In the genomic region with DNA sequence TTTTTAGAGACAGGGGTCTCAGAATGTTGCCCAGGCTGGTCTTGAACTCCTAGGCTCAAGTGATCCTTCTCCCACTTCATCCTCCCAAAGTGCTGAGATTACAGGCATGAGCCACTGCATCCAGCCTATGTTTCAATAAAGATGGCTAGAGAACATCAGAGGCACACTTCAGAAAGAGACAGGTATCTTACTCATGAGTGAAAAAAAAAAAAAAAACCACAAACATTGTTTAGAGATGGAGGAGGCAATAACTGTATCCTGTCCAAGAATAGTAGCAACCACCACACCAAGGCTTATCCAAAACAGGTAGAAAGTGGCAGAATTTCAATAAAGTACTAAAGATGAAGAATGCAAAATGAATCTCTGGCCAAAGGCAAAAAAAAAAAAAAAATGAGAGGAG, we compare ENCODE assay signal across 12 cellular contexts. TPM values are rescaled to one million over a fixed set of nuclear protein-coding genes. Genes with fewer than 3 reads are reported as not detected.
DNase-seq lines count a peak whose midpoint lies in the region; ATAC-seq and TF ChIP-seq lines count a peak whose summit lies in the region.
"Had no signal": no experiment of that assay in that cellular context is flagged by ENCODE, and none has a peak within 500 bp of the region (broad histone marks: within the 10 kb centered on the region; RNA-seq: fewer than 3 reads in every experiment).

No MANE protein-coding gene starts in this region.

- no peak for TF ChIP-seq EP300 in tibial nerve (IDR thresholded peaks at IDR 0.05)

- peak overlapping the region; percentile 78 for H3K9ac ChIP-seq in adipocyte (ENCODE audit: low read length)

- H3K27ac ChIP-seq in tibial nerve: peak overlapping the region in 3 of 4 donors; percentile 53 to 79 (median 66)
- H3K27ac ChIP-seq in caudate nucleus (ENCODE audit: low read depth, low read length): no peak overlapping the region

- H3K36me3 ChIP-seq in adipocyte (ENCODE audit: control insufficient read depth, insufficient read depth, low read length, severe bottlenecking) (peaks cover 9% of the 10 kb centered on the region), tibial nerve (peaks cover 0 to 4% (median 0%) of the 10 kb centered on the region in 3 donors)

- ATAC-seq in activated T-cell treated with anti-CD3 and anti-CD28 coated beads, Interleukin-2, amount 50 U/mL, for 4 hours: no peak
- peak; percentile 16 for ATAC-seq in left colon

- no peak overlapping the region for H3K4me3 Mint-ChIP-seq in activated T-cell treated with anti-CD3 and anti-CD28 coated beads, Interleukin-2, amount 50 U/mL, for 24 hours
- H3K4me3 Mint-ChIP-seq in activated T-cell treated with anti-CD3 and anti-CD28 coated beads, Interleukin-2, amount 50 U/mL, for 4 hours: no peak overlapping the region

- H3K4me1 ChIP-seq in adipocyte (ENCODE audit: control insufficient read depth, insufficient read depth, low read length) (peaks cover 35% of the 10 kb centered on the region), tibial nerve (peaks cover 0 to 32% (median 8%) of the 10 kb centered on the region in 4 donors)

- intact Hi-C loops in left colon (cut with DNase I, micrococcal nuclease): no loop called here

- H3K9me3 Mint-ChIP-seq in activated T-cell treated with anti-CD3 and anti-CD28 coated beads, Interleukin-2, amount 50 U/mL, for 24 hours: no peaks in the 10 kb centered on the region
- no peaks in the 10 kb centered on the region for H3K9me3 Mint-ChIP-seq in activated T-cell treated with anti-CD3 and anti-CD28 coated beads, Interleukin-2, amount 50 U/mL, for 4 hours

- TF ChIP-seq POLR2A in tibial nerve (IDR thresholded peaks at IDR 0.05): no peak

- H3K4me3 ChIP-seq in adipocyte (ENCODE audit: low read length) (peak overlapping the region; percentile 60), tibial nerve (no peak overlapping the region)

- H3K27ac Mint-ChIP-seq in activated T-cell treated with anti-CD3 and anti-CD28 coated beads, Interleukin-2, amount 50 U/mL, for 24 hours: peak overlapping the region; percentile 10

- no peak for DNase-seq in activated T-cell treated with anti-CD3 and anti-CD28 coated beads, Interleukin-2, amount 50 U/mL, for 24 hours
- DNase-seq in activated T-cell treated with anti-CD3 and anti-CD28 coated beads, Interleukin-2, amount 50 U/mL, for 4 hours: no peak
- DNase-seq in adipocyte (ENCODE audit: low read depth) (peak; percentile 27), left colon (no peak), tibial nerve (ENCODE audit: low spot score in 2 of 2) (no peak), DMS153 treated with DMSO at 0.1 percent for 48 hours (lab: John Stamatoyannopoulos, UW; ENCODE audit: unreplicated experiment) (no peak), caudate nucleus (lab: John Stamatoyannopoulos, UW) (no peak), GM19240 (ENCODE audit: insufficient read length, low spot score) (no peak)
- DNase-seq: activated CD8-positive, alpha-beta memory T cell treated with anti-CD3 and anti-CD28 coated beads for 24 hours; cortex of kidney; NCI-H1417 treated with DMSO at 0.1 percent for 48 hours; SHP77 had no signal

- H3K36me3 Mint-ChIP-seq in activated T-cell treated with anti-CD3 and anti-CD28 coated beads, Interleukin-2, amount 50 U/mL, for 24 hours (ENCODE audit: low read depth): peaks cover 30% of the 10 kb centered on the region
- H3K36me3 Mint-ChIP-seq in activated T-cell treated with anti-CD3 and anti-CD28 coated beads, Interleukin-2, amount 50 U/mL, for 4 hours (ENCODE audit: insufficient read depth): peaks cover 11% of the 10 kb centered on the region

- H3K27me3 ChIP-seq in adipocyte (replicated peaks; ENCODE audit: control insufficient read depth, insufficient read depth, low read length): no peaks in the 10 kb centered on the region
- H3K27me3 ChIP-seq in tibial nerve: no peaks in the 10 kb centered on the region

- H3K9me3 ChIP-seq in adipocyte (ENCODE audit: control insufficient read depth, low read length) (no peaks in the 10 kb centered on the region), tibial nerve (no peaks in the 10 kb centered on the region)

- H3K27me3 Mint-ChIP-seq in activated T-cell treated with anti-CD3 and anti-CD28 coated beads, Interleukin-2, amount 50 U/mL, for 24 hours: no peaks in the 10 kb centered on the region
- H3K27me3 Mint-ChIP-seq in activated T-cell treated with anti-CD3 and anti-CD28 coated beads, Interleukin-2, amount 50 U/mL, for 4 hours (ENCODE audit: low read depth): no peaks in the 10 kb centered on the region

- no peak for TF ChIP-seq CTCF in tibial nerve (IDR thresholded peaks at IDR 0.05)

- peaks cover 33% of the 10 kb centered on the region for H3K4me1 Mint-ChIP-seq in activated T-cell treated with anti-CD3 and anti-CD28 coated beads, Interleukin-2, amount 50 U/mL, for 24 hours (ENCODE audit: low read depth)
- H3K4me1 Mint-ChIP-seq in activated T-cell treated with anti-CD3 and anti-CD28 coated beads, Interleukin-2, amount 50 U/mL, for 4 hours (ENCODE audit: low read depth): peaks cover 23% of the 10 kb centered on the region

RNA-seq across cellular contexts. Expression of a gene that starts 30.3 kb away (rescaled TPM):
- total RNA-seq in activated T-cell treated with anti-CD3 and anti-CD28 coated beads, Interleukin-2, amount 50 U/mL, for 4 hours: 10 to 100 TPM; 20.1 to 25.7 (median 23.6) TPM
- total RNA-seq in left colon (10 to 100 TPM; 32.4 to 33.4 TPM), tibial nerve (10 to 100 TPM; 18.4 to 34.8 (median 24.1) TPM)
